Comparison of ENCODE assay signal across 1 cellular context in the genomic region with DNA sequence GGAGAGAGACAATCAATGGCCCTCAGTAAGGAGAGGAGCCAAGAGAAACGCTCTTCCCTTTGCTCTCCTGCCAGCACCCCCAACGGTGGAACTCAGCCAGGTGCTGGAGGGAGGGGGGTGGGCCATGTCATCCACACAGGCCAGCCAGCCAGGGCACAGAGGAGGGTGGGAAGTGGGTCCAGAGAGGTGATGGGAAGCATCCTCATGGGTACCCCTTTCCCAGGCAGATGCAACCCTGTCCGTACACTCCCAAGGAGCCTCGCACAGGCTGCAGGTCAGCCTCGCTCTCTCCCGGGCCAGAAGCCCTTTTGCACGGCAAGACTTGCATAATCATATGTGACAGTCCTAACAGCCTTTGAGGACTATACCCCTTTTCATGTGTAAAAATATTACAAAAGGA.
TF ChIP-seq lines count a peak whose summit lies in the region.

No MANE protein-coding gene starts in this region.

TF ChIP-seq in IMR-90, 13 proteins besides CTCF, POLR2A, EP300 and RAD21:
- TF ChIP-seq, protein P1, sequence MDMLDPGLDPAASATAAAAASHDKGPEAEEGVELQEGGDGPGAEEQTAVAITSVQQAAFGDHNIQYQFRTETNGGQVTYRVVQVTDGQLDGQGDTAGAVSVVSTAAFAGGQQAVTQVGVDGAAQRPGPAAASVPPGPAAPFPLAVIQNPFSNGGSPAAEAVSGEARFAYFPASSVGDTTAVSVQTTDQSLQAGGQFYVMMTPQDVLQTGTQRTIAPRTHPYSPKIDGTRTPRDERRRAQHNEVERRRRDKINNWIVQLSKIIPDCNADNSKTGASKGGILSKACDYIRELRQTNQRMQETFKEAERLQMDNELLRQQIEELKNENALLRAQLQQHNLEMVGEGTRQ (IDR thresholded peaks at IDR 0.05; ENCODE audit: low read depth, low read length) = no peak
- TF ChIP-seq RCOR1 (IDR thresholded peaks at IDR 0.05; ENCODE audit: insufficient replicate concordance, low read length) (no peak), NFE2L2 (IDR thresholded peaks at IDR 0.05; ENCODE audit: low read depth, low read length) (no peak), BHLHE40 (IDR thresholded peaks at IDR 0.05; ENCODE audit: low read depth, low read length) (no peak), FOS (IDR thresholded peaks at IDR 0.05; ENCODE audit: low read depth, low read length) (no peak)
